In genomic region chr16:84484579-84485254, GRCh38 we compare ENCODE assay signal across 8 cellular contexts. TPM values are rescaled to one million over a fixed set of nuclear protein-coding genes. Genes with fewer than 3 reads are reported as not detected.
A peak's percentile ranks its signal among the peaks of the same experiment; 100 is the strongest.
DNase-seq lines count a peak whose midpoint lies in the region; ATAC-seq and TF ChIP-seq lines count a peak whose summit lies in the region.

No MANE protein-coding gene starts in this region.

- H3K36me3 ChIP-seq in OCI-LY3 (replicated peaks; ENCODE audit: low read depth, low read length): peaks cover 3% of the 10 kb centered on the region
- H3K36me3 ChIP-seq in endodermal cell (ENCODE audit: control insufficient read depth, insufficient read depth, low read length): peaks cover 20% of the 10 kb centered on the region

- H3K27ac ChIP-seq in OCI-LY3 (ENCODE audit: low read length) (no peak overlapping the region), endodermal cell (ENCODE audit: low read depth, low read length) (no peak overlapping the region)

- H3K79me2 ChIP-seq in OCI-LY3 (ENCODE audit: low read length): no peaks in the 10 kb centered on the region

- no peaks in the 10 kb centered on the region for H3K4me1 Mint-ChIP-seq in endodermal cell

- H3K4me3 Mint-ChIP-seq in endodermal cell: no peak overlapping the region

- H3K9ac ChIP-seq in OCI-LY3 (ENCODE audit: low read length): no peak overlapping the region
- no peak overlapping the region for H3K9ac ChIP-seq in endodermal cell (ENCODE audit: extremely low read depth, low read length, poor library complexity, severe bottlenecking)

- H3K27me3 Mint-ChIP-seq in endodermal cell (ENCODE audit: insufficient read depth): no peaks in the 10 kb centered on the region

- H2AFZ ChIP-seq in OCI-LY3 (ENCODE audit: low read depth, low read length): no peak overlapping the region

- H3K4me3 ChIP-seq in OCI-LY3 (ENCODE audit: low read length) (no peak overlapping the region), endodermal cell (ENCODE audit: low read length) (no peak overlapping the region)

- ATAC-seq in GM21528 (IDR thresholded peaks at IDR 0.05; ENCODE audit: low FRiP score, unreplicated experiment) (no peak), GM21619 (IDR thresholded peaks at IDR 0.05; ENCODE audit: unreplicated experiment) (no peak)

- peak; percentile 73 for TF ChIP-seq CTCF in OCI-LY3 (IDR thresholded peaks at IDR 0.05; ENCODE audit: low read depth, low read length)
- TF ChIP-seq CTCF in endodermal cell (conservative IDR thresholded peaks at IDR 0.05): peak; percentile 93

- H3K9me3 Mint-ChIP-seq in endodermal cell: no peaks in the 10 kb centered on the region

- H3K36me3 Mint-ChIP-seq in endodermal cell (ENCODE audit: low read depth): peaks cover 25% of the 10 kb centered on the region

- H3K9me3 ChIP-seq in OCI-LY3 (ENCODE audit: insufficient read depth, low read length): no peaks in the 10 kb centered on the region
- H3K9me3 ChIP-seq in endodermal cell (ENCODE audit: control insufficient read depth, low read length): no peaks in the 10 kb centered on the region

- no peak overlapping the region for H3K27ac Mint-ChIP-seq in endodermal cell

- 69 to 81% methylated on average over 10 to 15 of the region's 15 CpGs for WGBS in endodermal cell (ENCODE audit: insufficient coverage in 1 of 2, insufficient read length in 1 of 2), 2 experiments

- no peaks in the 10 kb centered on the region for H4K20me1 ChIP-seq in OCI-LY3 (ENCODE audit: insufficient read depth, low read length)

- H3K27me3 ChIP-seq in OCI-LY3 (ENCODE audit: low read depth, low read length): no peaks in the 10 kb centered on the region
- H3K27me3 ChIP-seq in endodermal cell (ENCODE audit: control insufficient read depth, insufficient read depth, low read length, poor library complexity, severe bottlenecking): no peaks in the 10 kb centered on the region

- H3K4me1 ChIP-seq in OCI-LY3 (ENCODE audit: low read length) (no peaks in the 10 kb centered on the region), endodermal cell (ENCODE audit: control insufficient read depth, insufficient read depth, low read length) (no peaks in the 10 kb centered on the region)

- peak; percentile 35 for DNase-seq in stimulated activated CD4-positive, alpha-beta T cell treated with anti-CD3 and anti-CD28 coated beads, Interleukin-15, amount 100 ng/mL, for 24 hours
- no peak for DNase-seq in stimulated activated CD4-positive, alpha-beta T cell treated with anti-CD3 and anti-CD28 coated beads, Interleukin-12 subunit alpha, Interleukin-12 subunit beta, amount 100 ng/mL, for 4 hours
- peak; percentile 86 for DNase-seq in endodermal cell
- DNase-seq in mesenteric fat pad (ENCODE audit: low spot score): peak; percentile 55
- no peak for DNase-seq in NCI-H187 (lab: John Stamatoyannopoulos, UW)

- H3K4me2 ChIP-seq in OCI-LY3 (ENCODE audit: low read length): no peak overlapping the region

RNA-seq across cellular contexts. Expression of gene MEAK7, which starts 19.7 kb away (rescaled TPM):
- total RNA-seq in endodermal cell: 10 to 100 TPM; 30.3 to 34.9 TPM
- 16.1 TPM for polyA plus RNA-seq in endodermal cell (2013, experiment 1 of 2)
- polyA plus RNA-seq in endodermal cell (2013, experiment 2 of 2): 12.1 TPM
- total RNA-seq in mesenteric fat pad: 11.5 TPM

Comparison
In these comparisons a context has a peak if more than half of its experiments do, and no peak if none do; other contexts are left out.
1. DNase-seq: peak in stimulated activated CD4-positive, alpha-beta T cell treated with anti-CD3 and anti-CD28 coated beads, Interleukin-15, amount 100 ng/mL, for 24 hours (single experiment), endodermal cell (single experiment) and mesenteric fat pad (single experiment); none in stimulated activated CD4-positive, alpha-beta T cell treated with anti-CD3 and anti-CD28 coated beads, Interleukin-12 subunit alpha, Interleukin-12 subunit beta, amount 100 ng/mL, for 4 hours (single experiment) and NCI-H187 (0 of 2).